ENCODE assay signal across 18 cellular contexts in the genomic region with DNA sequence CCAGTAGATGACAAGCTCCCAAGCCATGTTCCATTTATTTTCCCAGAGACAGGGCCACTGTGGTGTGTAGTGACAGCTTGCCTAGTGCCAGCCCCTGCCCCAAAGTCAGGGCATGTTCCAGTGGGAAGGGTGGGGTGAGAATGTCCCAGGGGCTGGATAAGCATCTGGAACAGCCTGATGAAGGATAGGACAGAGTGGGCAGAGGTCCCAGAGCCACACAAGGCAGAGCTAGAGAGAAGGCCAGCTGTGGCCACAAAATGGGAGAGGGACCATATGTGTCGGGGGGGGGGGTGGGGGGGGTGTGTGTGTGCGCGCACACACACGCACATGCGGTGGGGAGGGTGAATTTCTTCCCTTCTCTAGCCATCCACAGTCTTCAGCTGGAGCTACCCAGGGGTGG. TPM values are rescaled to one million over a fixed set of nuclear protein-coding genes. Genes with fewer than 3 reads are reported as not detected.
DNase-seq lines count a peak whose midpoint lies in the region; ATAC-seq and FAIRE-seq lines count a peak whose summit lies in the region.
"Had no signal": no experiment of that assay in that cellular context is flagged by ENCODE, and none has a peak within 500 bp of the region (broad histone marks: within the 10 kb centered on the region; RNA-seq: fewer than 3 reads in every experiment).

No MANE protein-coding gene starts in this region.

- no peak for ATAC-seq in stimulated activated effector memory CD8-positive, alpha-beta T cell treated with anti-CD3 and anti-CD28 coated beads, Interleukin-12 subunit alpha, Interleukin-12 subunit beta, amount 100 ng/mL, for 72 hours
- ATAC-seq: A549; CD8-positive, alpha-beta T cell had no signal

- H3K4me1 ChIP-seq in SJCRH30, result peaks cover 30% of the 10 kb centered on the region
- H3K4me1 ChIP-seq: A549 had no signal

- H3K27ac Mint-ChIP-seq in stimulated activated effector memory CD8-positive, alpha-beta T cell treated with anti-CD3 and anti-CD28 coated beads, Interleukin-12 subunit alpha, Interleukin-12 subunit beta, amount 100 ng/mL, for 72 hours, result peak overlapping the region; percentile 46
- H3K27ac Mint-ChIP-seq: CD8-positive, alpha-beta T cell had no signal

- H3K4me1 Mint-ChIP-seq in stimulated activated effector memory CD8-positive, alpha-beta T cell treated with anti-CD3 and anti-CD28 coated beads, Interleukin-12 subunit alpha, Interleukin-12 subunit beta, amount 100 ng/mL, for 72 hours, result no peaks in the 10 kb centered on the region

- FAIRE-seq in HTR-8/SVneo (lab: Jason Lieb, UNC), result no peak
- FAIRE-seq: A549, G401.6, GM12891 had no signal

- peak overlapping the region; percentile 84 for H3K27ac ChIP-seq in SJCRH30
- H3K27ac ChIP-seq: 22Rv1, A549, GM23248 had no signal

- H3K36me3 Mint-ChIP-seq in stimulated activated effector memory CD8-positive, alpha-beta T cell treated with anti-CD3 and anti-CD28 coated beads, Interleukin-12 subunit alpha, Interleukin-12 subunit beta, amount 100 ng/mL, for 72 hours, result no peaks in the 10 kb centered on the region
- H3K36me3 Mint-ChIP-seq: CD8-positive, alpha-beta T cell had no signal

- H3K36me3 ChIP-seq in SJCRH30, result no peaks in the 10 kb centered on the region
- H3K36me3 ChIP-seq in H7 (replicated peaks; ENCODE audit: control insufficient read depth, insufficient read depth, low read length), result no peaks in the 10 kb centered on the region

- DNase-seq in NCI-H524 (lab: John Stamatoyannopoulos, UW) (peak; percentile 72 to 75), NCI-H524 treated with DMSO at 0.1 percent for 48 hours (lab: John Stamatoyannopoulos, UW) (no peak), DMS 273 (lab: John Stamatoyannopoulos, UW; ENCODE audit: unreplicated experiment) (peak; percentile 38), SJCRH30 (peak; percentile 61 to 73), HTR-8/SVneo (ENCODE audit: insufficient read length, low spot score) (no peak), H7 (no peak), NCI-H446 treated with DMSO at 0.1 percent for 48 hours (lab: John Stamatoyannopoulos, UW) (no peak)
- no peak for DNase-seq in stimulated activated effector memory CD8-positive, alpha-beta T cell treated with anti-CD3 and anti-CD28 coated beads, Interleukin-12 subunit alpha, Interleukin-12 subunit beta, amount 100 ng/mL, for 72 hours (ENCODE audit: low spot score in 2 of 2)
- DNase-seq: AML-193; Calu3; CD8-positive, alpha-beta T cell; GM23248; HCEC 1CT; IMR-90 had no signal

- H3K9me3 ChIP-seq in SJCRH30 (replicated peaks), result no peaks in the 10 kb centered on the region
- H3K9me3 ChIP-seq: A549 had no signal

- H3K4me3 ChIP-seq in SJCRH30 (no peak overlapping the region), H7 (ENCODE audit: insufficient read depth, low read depth, low read length) (no peak overlapping the region)
- H3K4me3 ChIP-seq: A549, GM23248 had no signal

- no peak overlapping the region for H3K4me3 Mint-ChIP-seq in stimulated activated effector memory CD8-positive, alpha-beta T cell treated with anti-CD3 and anti-CD28 coated beads, Interleukin-12 subunit alpha, Interleukin-12 subunit beta, amount 100 ng/mL, for 72 hours
- H3K4me3 Mint-ChIP-seq: CD8-positive, alpha-beta T cell had no signal

- H3K27me3 ChIP-seq in SJCRH30 (no peaks in the 10 kb centered on the region), H7 (ENCODE audit: control insufficient read depth, insufficient read depth, low read length) (no peaks in the 10 kb centered on the region)

- no peaks in the 10 kb centered on the region for H3K9me3 Mint-ChIP-seq in stimulated activated effector memory CD8-positive, alpha-beta T cell treated with anti-CD3 and anti-CD28 coated beads, Interleukin-12 subunit alpha, Interleukin-12 subunit beta, amount 100 ng/mL, for 72 hours
- H3K9me3 Mint-ChIP-seq: CD8-positive, alpha-beta T cell had no signal

RNA-seq across cellular contexts. Expression of a gene that starts 27.0 kb away (rescaled TPM):
- 463 and 473 TPM in 2 replicates for total RNA-seq in SJCRH30 (2014; rRNA removed; shearing (Covaris generic))
- 153 and 157 TPM in 2 replicates for total RNA-seq in H7 (2014; rRNA removed; shearing (Covaris generic))

Comparison
In these comparisons a context has a peak if more than half of its experiments do, and no peak if none do; other contexts are left out.
1. DNase-seq: peak in NCI-H524 (2 of 2), DMS 273 (single experiment) and SJCRH30 (2 of 2); none in NCI-H524 treated with DMSO at 0.1 percent for 48 hours (single experiment), stimulated activated effector memory CD8-positive, alpha-beta T cell treated with anti-CD3 and anti-CD28 coated beads, Interleukin-12 subunit alpha, Interleukin-12 subunit beta, amount 100 ng/mL, for 72 hours (0 of 2), HTR-8/SVneo (single experiment), H7 (single experiment) and NCI-H446 treated with DMSO at 0.1 percent for 48 hours (single experiment).